ENCODE assay signal across 1 cellular context in the genomic region with DNA sequence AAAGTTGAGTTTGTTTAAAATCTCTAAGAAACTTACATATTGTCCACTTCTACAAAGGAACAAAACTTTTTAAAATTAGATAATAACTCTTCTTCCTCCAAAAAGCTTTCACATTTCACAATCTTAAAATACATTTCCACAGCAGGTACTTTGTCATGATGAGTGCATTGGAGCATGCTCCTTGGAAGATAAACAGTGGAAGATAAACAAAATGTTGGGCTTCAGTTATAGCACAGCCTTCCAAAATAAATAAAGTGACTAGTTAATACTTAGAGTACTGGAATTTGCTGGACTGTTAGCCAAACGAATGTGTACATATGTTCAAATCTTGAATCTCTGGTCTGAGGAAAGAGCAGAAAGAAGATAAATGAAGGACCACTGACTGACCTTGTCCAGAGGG.
TF ChIP-seq lines count a peak whose summit lies in the region.

No MANE protein-coding gene starts in this region.

TF ChIP-seq in IMR-90, 13 proteins besides CTCF, POLR2A, EP300 and RAD21 (continued from another document):
- TF ChIP-seq, protein P1, sequence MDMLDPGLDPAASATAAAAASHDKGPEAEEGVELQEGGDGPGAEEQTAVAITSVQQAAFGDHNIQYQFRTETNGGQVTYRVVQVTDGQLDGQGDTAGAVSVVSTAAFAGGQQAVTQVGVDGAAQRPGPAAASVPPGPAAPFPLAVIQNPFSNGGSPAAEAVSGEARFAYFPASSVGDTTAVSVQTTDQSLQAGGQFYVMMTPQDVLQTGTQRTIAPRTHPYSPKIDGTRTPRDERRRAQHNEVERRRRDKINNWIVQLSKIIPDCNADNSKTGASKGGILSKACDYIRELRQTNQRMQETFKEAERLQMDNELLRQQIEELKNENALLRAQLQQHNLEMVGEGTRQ (IDR thresholded peaks at IDR 0.05; ENCODE audit: low read depth, low read length) = no peak
- no peak for TF ChIP-seq RCOR1 (IDR thresholded peaks at IDR 0.05; ENCODE audit: insufficient replicate concordance, low read length)
- 0 out of 2 replicates have a peak, but pooled peaks have one; percentile 25 for TF ChIP-seq FOS (IDR thresholded peaks at IDR 0.05; ENCODE audit: low read depth, low read length)
- TF ChIP-seq, protein P2, sequence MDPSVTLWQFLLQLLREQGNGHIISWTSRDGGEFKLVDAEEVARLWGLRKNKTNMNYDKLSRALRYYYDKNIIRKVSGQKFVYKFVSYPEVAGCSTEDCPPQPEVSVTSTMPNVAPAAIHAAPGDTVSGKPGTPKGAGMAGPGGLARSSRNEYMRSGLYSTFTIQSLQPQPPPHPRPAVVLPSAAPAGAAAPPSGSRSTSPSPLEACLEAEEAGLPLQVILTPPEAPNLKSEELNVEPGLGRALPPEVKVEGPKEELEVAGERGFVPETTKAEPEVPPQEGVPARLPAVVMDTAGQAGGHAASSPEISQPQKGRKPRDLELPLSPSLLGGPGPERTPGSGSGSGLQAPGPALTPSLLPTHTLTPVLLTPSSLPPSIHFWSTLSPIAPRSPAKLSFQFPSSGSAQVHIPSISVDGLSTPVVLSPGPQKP (IDR thresholded peaks at IDR 0.05; ENCODE audit: borderline replicate concordance, low read depth, low read length) = no peak
- no peak for TF ChIP-seq CHD1 (IDR thresholded peaks at IDR 0.05; ENCODE audit: low read depth, low read length)
- TF ChIP-seq NFE2L2 (IDR thresholded peaks at IDR 0.05; ENCODE audit: low read depth, low read length) = no peak
- no peak for TF ChIP-seq MXI1 (IDR thresholded peaks at IDR 0.05; ENCODE audit: borderline replicate concordance, low read depth, low read length)
